Comparison of ENCODE assay signal across 27 cellular contexts in genomic region chr7:2927592-2927991, GRCh38.
DNase-seq lines count a peak whose midpoint lies in the region; ATAC-seq and TF ChIP-seq lines count a peak whose summit lies in the region.
"Had no signal": no experiment of that assay in that cellular context is flagged by ENCODE, and none has a peak within 500 bp of the region (broad histone marks: within the 10 kb centered on the region; RNA-seq: fewer than 3 reads in every experiment).

No MANE protein-coding gene starts in this region.

- 92 to 94% methylated on average over 7 of the region's 7 CpGs for WGBS in aorta, 2 donors

- DNase-seq in left cardiac atrium = peak; percentile 12
- DNase-seq in Right ventricle myocardium inferior (ENCODE audit: missing footprints) = no peak
- peak; percentile 68 for DNase-seq in chondrocyte (ENCODE audit: low spot score)
- DNase-seq in mesenteric fat pad (ENCODE audit: low spot score) = peak; percentile 67
- peak; percentile 34 to 48 for DNase-seq in aorta
- no peak for DNase-seq in Kasumi-1 (lab: John Stamatoyannopoulos, UW)
- DNase-seq in SKM-1 (lab: John Stamatoyannopoulos, UW; ENCODE audit: unreplicated experiment) = no peak
- DNase-seq: activated CD4-positive, alpha-beta T cell treated with anti-CD3 and anti-CD28 coated beads, Interleukin-2, amount 10 ng/mL, durations not matched to agents 7 days and 5 days; activated CD8-positive, alpha-beta memory T cell treated with anti-CD3 and anti-CD28 coated beads, Interleukin-2, amount 10 ng/mL, durations not matched to agents 7 days and 5 days; colonic mucosa; EL; esophagus squamous epithelium; gastrocnemius medialis; hypothalamus; mammary epithelial cell; NCI-H1048; NCI-H1694 treated with DMSO at 0.1 percent for 48 hours; NCI-H2171 treated with DMSO at 0.1 percent for 48 hours; NCI-H524; occipital lobe; retina had no signal

- intact Hi-C loops in left cardiac atrium (cut with DNase I) = no loop called here
- intact Hi-C loops in Right ventricle myocardium inferior (cut with DNase I) = no loop called here
- intact Hi-C loops in aorta (cut with DNase I) = no loop called here

- H3K9me3 ChIP-seq in aorta (ENCODE audit: control insufficient read depth, low read length) = no peaks in the 10 kb centered on the region
- H3K9me3 ChIP-seq: colonic mucosa, esophagus squamous epithelium, gastrocnemius medialis, tibial nerve had no signal

- H3K36me3 ChIP-seq in aorta (ENCODE audit: control insufficient read depth in 1 of 2, insufficient read depth in 2 of 2, low read length in 1 of 2) = no peaks in the 10 kb centered on the region
- H3K36me3 ChIP-seq: colonic mucosa, esophagus squamous epithelium, gastrocnemius medialis, tibial nerve had no signal

- peaks cover 3% of the 10 kb centered on the region for H3K27me3 Mint-ChIP-seq in chondrocyte (ENCODE audit: low read depth)
- H3K27me3 Mint-ChIP-seq: activated CD4-positive, alpha-beta T cell treated with anti-CD3 and anti-CD28 coated beads, Interleukin-2, amount 10 ng/mL, durations not matched to agents 7 days and 5 days; activated CD8-positive, alpha-beta memory T cell treated with anti-CD3 and anti-CD28 coated beads, Interleukin-2, amount 10 ng/mL, durations not matched to agents 7 days and 5 days; stimulated activated naive CD8-positive, alpha-beta T cell treated with anti-CD3 and anti-CD28 coated beads, Interleukin-15, Interleukin-2, amounts not matched to agents 100 ng/mL and 50 ng/mL, for 24 hours had no signal

- no peak overlapping the region for H3K4me3 ChIP-seq in aorta (ENCODE audit: low read length in 2 of 2)
- H3K4me3 ChIP-seq: colonic mucosa, esophagus squamous epithelium, gastrocnemius medialis, tibial nerve had no signal

- no peak overlapping the region for H3K4me3 Mint-ChIP-seq in chondrocyte (ENCODE audit: unreplicated experiment)
- H3K4me3 Mint-ChIP-seq: activated CD4-positive, alpha-beta T cell treated with anti-CD3 and anti-CD28 coated beads, Interleukin-2, amount 10 ng/mL, durations not matched to agents 7 days and 5 days; activated CD8-positive, alpha-beta memory T cell treated with anti-CD3 and anti-CD28 coated beads, Interleukin-2, amount 10 ng/mL, durations not matched to agents 7 days and 5 days; activated T-helper 1 cell treated with anti-CD3 and anti-CD28 coated beads, Interleukin-12 subunit alpha, Interleukin-12 subunit beta, Interleukin-2, Interleukin-4 antibody, amounts not matched to agents 30 ng/mL and 10 ng/mL and 1 ng/mL, durations not matched to agents 14 hours and 24 hours and 36 hours; stimulated activated naive CD8-positive, alpha-beta T cell treated with anti-CD3 and anti-CD28 coated beads, Interleukin-15, Interleukin-2, amounts not matched to agents 100 ng/mL and 50 ng/mL, for 24 hours; T-helper 2 cell treated with Interferon-gamma antibody and Interleukin-4, amounts not matched to agents 5 μg/mL and 100 μg/mL, for 36 hours had no signal

- no peaks in the 10 kb centered on the region for H3K27me3 ChIP-seq in aorta (ENCODE audit: control insufficient read depth in 1 of 2, insufficient read depth in 2 of 2, low read length in 1 of 2)
- H3K27me3 ChIP-seq: colonic mucosa had no signal

- peak in 1 of 2 donors; percentile 58 for ATAC-seq in left cardiac atrium
- no peak for ATAC-seq in Right ventricle myocardium inferior
- ATAC-seq in aorta (ENCODE audit: low FRiP score) = no peak
- no peak for ATAC-seq in GM21717 (IDR thresholded peaks at IDR 0.05; ENCODE audit: unreplicated experiment)
- ATAC-seq: activated CD8-positive, alpha-beta memory T cell treated with anti-CD3 and anti-CD28 coated beads, Interleukin-2, amount 10 ng/mL, durations not matched to agents 7 days and 5 days; gastrocnemius medialis had no signal

- H3K27ac Mint-ChIP-seq in chondrocyte (ENCODE audit: unreplicated experiment) = no peak overlapping the region
- H3K27ac Mint-ChIP-seq: activated CD8-positive, alpha-beta memory T cell treated with anti-CD3 and anti-CD28 coated beads, Interleukin-2, amount 10 ng/mL, durations not matched to agents 7 days and 5 days; activated T-helper 1 cell treated with anti-CD3 and anti-CD28 coated beads, Interleukin-12 subunit alpha, Interleukin-12 subunit beta, Interleukin-2, Interleukin-4 antibody, amounts not matched to agents 30 ng/mL and 10 ng/mL and 1 ng/mL, durations not matched to agents 14 hours and 24 hours and 36 hours; stimulated activated naive CD8-positive, alpha-beta T cell treated with anti-CD3 and anti-CD28 coated beads, Interleukin-15, Interleukin-2, amounts not matched to agents 100 ng/mL and 50 ng/mL, for 24 hours; T-helper 2 cell treated with Interferon-gamma antibody and Interleukin-4, amounts not matched to agents 5 μg/mL and 100 μg/mL, for 36 hours had no signal

- no peaks in the 10 kb centered on the region for H3K36me3 Mint-ChIP-seq in chondrocyte (ENCODE audit: low read depth)

- H3K4me1 ChIP-seq in aorta (ENCODE audit: control insufficient read depth in 1 of 2, insufficient read depth in 2 of 2, low read length in 2 of 2) = no peaks in the 10 kb centered on the region
- H3K4me1 ChIP-seq: colonic mucosa, esophagus squamous epithelium, gastrocnemius medialis, tibial nerve had no signal

- no peak overlapping the region for H3K27ac ChIP-seq in aorta (ENCODE audit: low read depth in 1 of 2, low read length in 2 of 2)
- H3K27ac ChIP-seq: colonic mucosa, esophagus squamous epithelium, gastrocnemius medialis, tibial nerve, VCaP had no signal

- H3K4me1 Mint-ChIP-seq in chondrocyte (ENCODE audit: low read depth) = no peaks in the 10 kb centered on the region
- H3K4me1 Mint-ChIP-seq: activated CD4-positive, alpha-beta T cell treated with anti-CD3 and anti-CD28 coated beads, Interleukin-2, amount 10 ng/mL, durations not matched to agents 7 days and 5 days; activated CD8-positive, alpha-beta memory T cell treated with anti-CD3 and anti-CD28 coated beads, Interleukin-2, amount 10 ng/mL, durations not matched to agents 7 days and 5 days had no signal

- TF ChIP-seq CTCF in chondrocyte (IDR thresholded peaks at IDR 0.05) = no peak

- H3K9me3 Mint-ChIP-seq in chondrocyte (ENCODE audit: low read depth) = no peaks in the 10 kb centered on the region
- H3K9me3 Mint-ChIP-seq: activated CD4-positive, alpha-beta T cell treated with anti-CD3 and anti-CD28 coated beads, Interleukin-2, amount 10 ng/mL, durations not matched to agents 7 days and 5 days; activated T-helper 1 cell treated with anti-CD3 and anti-CD28 coated beads, Interleukin-12 subunit alpha, Interleukin-12 subunit beta, Interleukin-2, Interleukin-4 antibody, amounts not matched to agents 30 ng/mL and 10 ng/mL and 1 ng/mL, durations not matched to agents 14 hours and 24 hours and 36 hours; stimulated activated naive CD8-positive, alpha-beta T cell treated with anti-CD3 and anti-CD28 coated beads, Interleukin-15, Interleukin-2, amounts not matched to agents 100 ng/mL and 50 ng/mL, for 24 hours; T-helper 2 cell treated with Interferon-gamma antibody and Interleukin-4, amounts not matched to agents 5 μg/mL and 100 μg/mL, for 36 hours had no signal

Comparison
In these comparisons a context has a peak if more than half of its experiments do, and no peak if none do; other contexts are left out.
1. DNase-seq: peak in left cardiac atrium (single experiment), chondrocyte (single experiment), mesenteric fat pad (single experiment) and aorta (2 of 2); none in Right ventricle myocardium inferior (single experiment), Kasumi-1 (0 of 2) and SKM-1 (single experiment).